In the genomic region with DNA sequence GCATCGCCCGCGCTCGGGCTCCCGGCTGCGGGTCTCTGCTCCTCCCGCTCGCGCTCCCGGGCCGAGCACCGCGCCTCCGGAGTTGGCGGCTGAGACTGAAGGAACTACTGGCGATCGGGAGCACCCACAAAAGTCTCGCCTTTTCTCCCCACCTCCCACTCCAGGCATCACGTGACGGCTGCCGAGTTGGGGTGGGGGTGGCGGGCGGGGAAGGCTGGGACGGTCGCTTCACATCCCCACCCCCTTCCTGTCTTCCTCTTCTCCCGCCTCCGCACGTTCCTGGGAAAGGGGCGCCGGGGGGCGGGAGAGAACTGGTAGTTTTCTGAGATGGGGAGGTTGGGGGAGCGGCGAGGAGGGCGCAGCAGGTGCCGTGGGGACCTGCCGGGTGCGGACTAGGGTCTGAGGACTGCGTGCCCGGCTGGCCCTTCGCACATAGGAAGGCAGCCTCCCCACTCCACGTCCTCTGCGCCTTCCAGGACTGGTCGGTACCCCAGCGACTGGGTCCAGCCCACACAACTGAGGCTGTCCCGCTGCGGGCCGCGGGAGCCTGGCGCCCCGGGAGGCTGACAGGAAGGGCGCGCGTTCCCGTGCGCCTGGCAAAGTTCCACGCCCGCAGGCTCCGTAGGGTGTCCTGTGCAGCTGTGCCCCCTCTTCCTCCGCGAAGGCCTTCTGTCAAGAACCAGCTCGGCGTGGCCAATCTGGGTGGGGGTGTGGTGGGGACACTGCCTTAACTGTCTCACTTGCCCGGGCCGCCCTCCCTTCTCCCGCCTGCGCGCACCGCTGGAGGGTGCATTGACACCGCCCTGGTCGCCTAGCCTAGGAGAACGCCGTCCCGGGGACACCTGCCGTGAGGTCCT, we compare ENCODE assay signal across 8 cellular contexts. TPM values are rescaled to one million over a fixed set of nuclear protein-coding genes. Genes with fewer than 3 reads are reported as not detected.
DNase-seq lines count a peak whose midpoint lies in the region; ATAC-seq and TF ChIP-seq lines count a peak whose summit lies in the region.

A gene with protein sequence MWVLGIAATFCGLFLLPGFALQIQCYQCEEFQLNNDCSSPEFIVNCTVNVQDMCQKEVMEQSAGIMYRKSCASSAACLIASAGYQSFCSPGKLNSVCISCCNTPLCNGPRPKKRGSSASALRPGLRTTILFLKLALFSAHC (minus strand): TSS at position 102 of the 857 bp plus-strand sequence. CDS start 273 bp downstream, outside the sequence.

- H3K36me3 ChIP-seq in Panc1 (ENCODE audit: control insufficient read depth, insufficient read depth, low read length) (no peaks in the 10 kb centered on the region), HAP-1 (replicated peaks) (no peaks in the 10 kb centered on the region)

- peaks cover 6% of the 10 kb centered on the region for H3K4me1 ChIP-seq in Panc1 (ENCODE audit: control insufficient read depth, insufficient read depth, low read length)
- H3K4me1 ChIP-seq in HAP-1 = no peaks in the 10 kb centered on the region

- in situ Hi-C loops in Panc1 (cut with HindIII; ENCODE audit: low pct_unique_long_range_greater_than_20kb, low sequenced_read_pairs) (no loop called here), HAP-1 (cut with MboI; ENCODE audit: low sequenced_read_pairs) (no loop called here)

- CTCF ChIA-PET in Panc1 (lab: Charles Lee) = interaction anchor here (0.8 kb wide), 1 partner anchor 24 kb away, joined by 4 read pairs; no protein-coding TSS in a partner anchor

- H3K27me3 Mint-ChIP-seq in osteocyte (ENCODE audit: unreplicated experiment) = peaks cover 57% of the 10 kb centered on the region

- no peak within 1 kb of the TSS for H3K27ac Mint-ChIP-seq in osteocyte (ENCODE audit: unreplicated experiment)

- H3K4me3 Mint-ChIP-seq in osteocyte (ENCODE audit: unreplicated experiment) = peak within 1 kb of the TSS; percentile 68

- no peak for TF ChIP-seq CTCF in Panc1 (IDR thresholded peaks at IDR 0.05)
- TF ChIP-seq CTCF in osteocyte (IDR thresholded peaks at IDR 0.05) = no peak

- no peaks in the 10 kb centered on the region for H3K9me3 Mint-ChIP-seq in osteocyte (ENCODE audit: unreplicated experiment)

- BruUV-seq in Panc1 (replicated peaks; lab: Mats Ljungman, UMichigan) = no TSS peak

- H3K9me3 ChIP-seq in Panc1 (ENCODE audit: control insufficient read depth, insufficient read depth, low read depth, low read length) (no peaks in the 10 kb centered on the region), HAP-1 (no peaks in the 10 kb centered on the region)

- H3K36me3 Mint-ChIP-seq in osteocyte (ENCODE audit: unreplicated experiment) = no peaks in the 10 kb centered on the region

- DNase-seq in Panc1 (ENCODE audit: low read depth, low spot score) = no peak
- DNase-seq in globus pallidus (ENCODE audit: low spot score) = peak; percentile 47
- no peak for DNase-seq in osteocyte (ENCODE audit: extremely low spot score, unreplicated experiment)
- DNase-seq in HAP-1 (ENCODE audit: low spot score in 2 of 2) = no peak
- DNase-seq in SK-N-DZ (ENCODE audit: low spot score) = no peak
- DNase-seq in HT-29 (ENCODE audit: low spot score) = no peak

- H3K4me1 Mint-ChIP-seq in osteocyte (ENCODE audit: unreplicated experiment) = peaks cover 14% of the 10 kb centered on the region

- H3K4me3 ChIP-seq in GM08714 (ENCODE audit: low read length) = 0 out of 2 replicates have a peak within 1 kb of the TSS, but pooled peaks have one; percentile 13
- peak within 1 kb of the TSS; percentile 32 to 48 for H3K4me3 ChIP-seq in Panc1 (ENCODE audit: low read depth in 2 of 2, low read length in 2 of 2)
- no peak within 1 kb of the TSS for H3K4me3 ChIP-seq in HAP-1

- intact Hi-C loops in Panc1 (cut with micrococcal nuclease; ENCODE audit: unreplicated experiment) = loop anchor here (5.0 kb wide), 1 partner anchor 502 kb away; no protein-coding TSS in a partner anchor

- ATAC-seq in Panc1 (peak; percentile 63), GM18868 (IDR thresholded peaks at IDR 0.05; ENCODE audit: unreplicated experiment) (no peak)

- POLR2A ChIA-PET in Panc1 (lab: Charles Lee) = no interaction called here

- H3K27ac ChIP-seq in Panc1 (ENCODE audit: low read length) = no peak within 1 kb of the TSS

- H3K27me3 ChIP-seq in Panc1 (ENCODE audit: control insufficient read depth, insufficient read depth, low read length) (peaks cover 45% of the 10 kb centered on the region), HAP-1 (ENCODE audit: low read depth) (peaks cover 4% of the 10 kb centered on the region)

RNA-seq across cellular contexts. Expression of the gene that starts here (rescaled TPM):
- total RNA-seq in Panc1 (2021; ENCODE audit: unreplicated experiment) = 0.21 TPM
- not detected for polyA plus RNA-seq in Panc1 (2012; ENCODE audit: insufficient read length)
- 0.18 and 0.19 TPM in 2 replicates for total RNA-seq in osteocyte
- not detected in 2 replicates for polyA plus RNA-seq in SK-N-DZ (2014; cell fraction: cytosol; rRNA removed)
- not detected in 2 replicates for polyA plus RNA-seq in SK-N-DZ (2014; cell fraction: nucleus; rRNA removed)
- not detected in 2 replicates for total RNA-seq in HT-29 (2014; rRNA removed; shearing (Covaris generic))

Comparison
In these comparisons a context has a peak if more than half of its experiments do, and no peak if none do; other contexts are left out.
1. Peak in ATAC-seq and H3K4me3 ChIP-seq in Panc1; RNA of the gene not detected or under 1 TPM.